Comparison of ENCODE assay signal across 10 cellular contexts in the genomic region with DNA sequence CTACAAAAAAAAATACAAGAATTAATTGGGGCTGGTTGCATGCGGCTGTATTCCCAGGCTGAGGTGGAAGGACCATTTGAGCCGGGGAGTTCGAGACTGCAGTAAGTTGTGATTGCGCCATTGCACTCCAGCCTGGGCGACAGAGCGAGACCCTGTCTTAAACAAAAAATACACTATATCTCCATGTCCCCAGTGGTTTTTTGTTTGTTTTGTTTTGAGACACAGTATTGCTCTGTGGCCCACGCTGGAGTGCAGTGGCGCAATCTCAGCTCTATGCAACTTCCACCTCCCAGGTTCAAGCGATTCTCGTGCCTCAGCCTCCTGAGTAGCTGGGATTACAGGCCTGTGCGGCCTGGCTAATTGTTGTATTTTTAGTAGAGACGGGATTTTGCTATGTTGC. TPM values are rescaled to one million over a fixed set of nuclear protein-coding genes. Genes with fewer than 3 reads are reported as not detected.
DNase-seq lines count a peak whose midpoint lies in the region; ATAC-seq, FAIRE-seq and TF ChIP-seq lines count a peak whose summit lies in the region.
"Had no signal": no experiment of that assay in that cellular context is flagged by ENCODE, and none has a peak within 500 bp of the region (broad histone marks: within the 10 kb centered on the region; RNA-seq: fewer than 3 reads in every experiment).

No MANE protein-coding gene starts in this region.

- peak overlapping the region; percentile 95 for H3K4me3 Mint-ChIP-seq in natural killer cell
- H3K4me3 Mint-ChIP-seq in CD14-positive monocyte, result peak overlapping the region in 1 of 2 donors; percentile 90

- no peak for TF ChIP-seq CTCF in BJ (IDR thresholded peaks at IDR 0.05; ENCODE audit: insufficient read depth, low read depth, low read length)
- no peak for TF ChIP-seq CTCF in LNCaP clone FGC (IDR thresholded peaks at IDR 0.05; ENCODE audit: control insufficient read depth, extremely low read depth, insufficient read depth)
- no peak for TF ChIP-seq CTCF in choroid plexus epithelial cell (conservative IDR thresholded peaks at IDR 0.05; ENCODE audit: low read depth, low read length)
- TF ChIP-seq CTCF in natural killer cell (IDR thresholded peaks at IDR 0.05), result no peak
- TF ChIP-seq CTCF in CD14-positive monocyte (IDR thresholded peaks at IDR 0.05), result no peak

- H3K79me1 ChIP-seq in neuronal stem cell (ENCODE audit: low read depth, low read length), result peaks cover 4% of the 10 kb centered on the region

- H3K4ac ChIP-seq in neuronal stem cell (ENCODE audit: low read length), result no peak overlapping the region

- H3K9me3 ChIP-seq in neuronal stem cell (replicated peaks in 1 of 2; ENCODE audit: control insufficient read depth in 2 of 2, insufficient read depth in 1 of 2, low read depth in 1 of 2, low read length in 2 of 2), result peaks cover 0 to 1% of the 10 kb centered on the region in 2 donors

- H3K4me2 ChIP-seq in neuronal stem cell (ENCODE audit: insufficient read depth, low read length, poor library complexity, severe bottlenecking), result no peak overlapping the region

- H3K27me3 Mint-ChIP-seq in natural killer cell (ENCODE audit: low read depth in 2 of 2), result no peaks in the 10 kb centered on the region
- H3K27me3 Mint-ChIP-seq in CD14-positive monocyte (ENCODE audit: low read depth in 3 of 3), result peaks cover 0 to 3% (median 1%) of the 10 kb centered on the region in 3 donors

- no peaks in the 10 kb centered on the region for H3K27me3 ChIP-seq in BJ (ENCODE audit: control insufficient read depth, insufficient read depth, low read length)
- no peaks in the 10 kb centered on the region for H3K27me3 ChIP-seq in neuronal stem cell (ENCODE audit: control insufficient read depth in 3 of 3, insufficient read depth in 3 of 3, low read depth in 1 of 3, low read length in 3 of 3)

- no peak overlapping the region for H3K23ac ChIP-seq in neuronal stem cell (ENCODE audit: low read depth, low read length, poor library complexity)

- peak overlapping the region; percentile 94 to 95 for H3K27ac Mint-ChIP-seq in natural killer cell
- peak overlapping the region in 3 of 7 donors; percentile 18 to 97 (median 97) for H3K27ac Mint-ChIP-seq in CD14-positive monocyte

- no peak overlapping the region for H4K91ac ChIP-seq in neuronal stem cell (ENCODE audit: low read depth, low read length, poor library complexity)

- H3K9ac ChIP-seq in neuronal stem cell (ENCODE audit: low read depth, low read length, poor library complexity), result no peak overlapping the region

- no peak overlapping the region for H2BK15ac ChIP-seq in neuronal stem cell (ENCODE audit: low read length)

- no peak overlapping the region for H2AK5ac ChIP-seq in neuronal stem cell (ENCODE audit: low read depth, low read length)

- no peak for DNase-seq in BJ (ENCODE audit: low read depth)
- no peak for DNase-seq in LNCaP clone FGC (ENCODE audit: low read depth)
- DNase-seq in choroid plexus epithelial cell (ENCODE audit: low read depth), result no peak
- no peak for DNase-seq in natural killer cell
- no peak for DNase-seq in GM12891 (ENCODE audit: insufficient read length, low spot score)
- no peak for DNase-seq in CD14-positive monocyte (ENCODE audit: low spot score)
- DNase-seq in neuronal stem cell (ENCODE audit: low spot score), result no peak
- DNase-seq: amniotic stem cell, NCI-H1048 had no signal

- WGBS in neuronal stem cell (ENCODE audit: extremely low coverage in 2 of 2, insufficient read length in 2 of 2, insufficient replicate concordance in 1 of 2), 2 donors, result no CpG with 5 or more reads among the region's 12 CpGs

- H3K4me1 Mint-ChIP-seq in natural killer cell (peaks cover 19 to 24% of the 10 kb centered on the region in 2 donors), CD14-positive monocyte (peaks cover 14% of the 10 kb centered on the region)

- POLR2A ChIA-PET in BJ (lab: Charles Lee), result no interaction called here

- ATAC-seq in natural killer cell, result no peak
- no peak for ATAC-seq in HG03097 (IDR thresholded peaks at IDR 0.05; ENCODE audit: low FRiP score, unreplicated experiment)

- no peak for FAIRE-seq in GM12891 (lab: Jason Lieb, UNC)

- H3K36me3 Mint-ChIP-seq in natural killer cell, result no peaks in the 10 kb centered on the region
- H3K36me3 Mint-ChIP-seq in CD14-positive monocyte, result peaks cover 22 to 27% of the 10 kb centered on the region in 2 donors

- H2BK12ac ChIP-seq in neuronal stem cell (ENCODE audit: low read length), result no peak overlapping the region

- peaks cover 5 to 9% of the 10 kb centered on the region in 2 donors for H3K4me1 ChIP-seq in neuronal stem cell (ENCODE audit: control insufficient read depth in 2 of 2, insufficient read depth in 1 of 2, low read depth in 1 of 2, low read length in 2 of 2)

- H3K27ac ChIP-seq in neuronal stem cell (replicated peaks; ENCODE audit: low read length), result no peak overlapping the region

- intact Hi-C loops in natural killer cell (cut with micrococcal nuclease) (loop anchor here (5.0 to 10.0 kb wide), 2 partner anchors 46 to 129 kb away; partner anchors contain the start of genes CIZ1, GOLGA2 and SWI5), CD14-positive monocyte (cut with micrococcal nuclease) (loop anchor here (2.0 to 10.0 kb wide), 5 partner anchors 17 to 134 kb away; partner anchors contain the start of genes GOLGA2 (in 2 of the 2), SWI5 (in 2 of the 2), URM1 (in 2 of the 2) and ODF2 (in 1 of the 2))

- no peak overlapping the region for H3K14ac ChIP-seq in neuronal stem cell (ENCODE audit: low read length)

- H3K18ac ChIP-seq in neuronal stem cell (ENCODE audit: low read length), result no peak overlapping the region

- H3K4me3 ChIP-seq in BJ (ENCODE audit: low read depth, low read length) (peak overlapping the region; percentile 64), LNCaP clone FGC (ENCODE audit: low read depth, low read length) (peak overlapping the region; percentile 95), choroid plexus epithelial cell (ENCODE audit: low read depth, low read length) (peak overlapping the region; percentile 92), neuronal stem cell (ENCODE audit: low read length in 2 of 2) (peak overlapping the region in 1 of 2 donors; percentile 70)

- no peak overlapping the region for H4K8ac ChIP-seq in neuronal stem cell (ENCODE audit: low read depth, low read length)

- H2BK5ac ChIP-seq in neuronal stem cell (ENCODE audit: low read length), result no peak overlapping the region

- no peak overlapping the region for H2AFZ ChIP-seq in neuronal stem cell (ENCODE audit: low read length)

- H3K36me3 ChIP-seq in BJ (ENCODE audit: control insufficient read depth, insufficient read depth, low read length), result peaks cover 9% of the 10 kb centered on the region
- H3K36me3 ChIP-seq in neuronal stem cell (replicated peaks in 1 of 2; ENCODE audit: control insufficient read depth in 2 of 2, insufficient read depth in 2 of 2, low read length in 2 of 2), result peaks cover 21 to 65% of the 10 kb centered on the region in 2 donors

- H3K9me3 Mint-ChIP-seq in natural killer cell (no peaks in the 10 kb centered on the region), CD14-positive monocyte (no peaks in the 10 kb centered on the region)

- CTCF ChIA-PET in BJ (lab: Yijun Ruan, JAX), result interaction anchor here (0.9 to 1.6 kb wide), 2 partner anchors 10 to 26 kb away, joined by 3 to 4 read pairs; no protein-coding TSS in a partner anchor

- TF ChIP-seq POLR2A in GM12891 (IDR thresholded peaks at IDR 0.05; ENCODE audit: low read depth, low read length), result no peak

- H2BK120ac ChIP-seq in neuronal stem cell (ENCODE audit: low read depth, low read length), result no peak overlapping the region

TF ChIP-seq in GM12891, 5 proteins besides CTCF, POLR2A, EP300 and RAD21:
- TF ChIP-seq PAX5 (IDR thresholded peaks at IDR 0.05; ENCODE audit: insufficient read depth, low read length, severe bottlenecking), result no peak
- TF ChIP-seq POLR2AphosphoS5 (IDR thresholded peaks at IDR 0.05; ENCODE audit: low read depth, low read length), result no peak
- TF ChIP-seq SPI1 (IDR thresholded peaks at IDR 0.05; ENCODE audit: low read depth, low read length), result no peak
- no peak for TF ChIP-seq TAF1 (IDR thresholded peaks at IDR 0.05; ENCODE audit: low read depth, low read length)
- no peak for TF ChIP-seq POU2F2 (IDR thresholded peaks at IDR 0.05; ENCODE audit: low read depth, low read length)

RNA-seq across cellular contexts. Expression of gene COQ4, which starts 1.1 kb away (rescaled TPM):
- 27.3 and 34.6 TPM in 2 replicates for polyA plus RNA-seq in BJ (2011; rRNA removed)
- 20.1 and 24.8 TPM in 2 replicates for polyA minus RNA-seq in BJ (2011; rRNA and poly(A)+ RNA removed)
- 10 to 100 TPM; 28.2 to 34.5 (median 30.4) TPM for total RNA-seq in natural killer cell
- polyA plus RNA-seq in GM12891 (2012; ENCODE audit: low read depth, missing spikeins), result 31.6 TPM
- 10 to 100 TPM; 19.9 to 20.4 TPM for polyA plus RNA-seq in CD14-positive monocyte
- 39.1 TPM for polyA plus RNA-seq in neuronal stem cell (2013, experiment 1 of 2)
- polyA plus RNA-seq in neuronal stem cell (2013, experiment 2 of 2), result 39.2 TPM

RNA-seq across cellular contexts. Expression of gene TRUB2, which starts 1.5 kb away (rescaled TPM):
- 20.6 and 25.9 TPM in 2 replicates for polyA plus RNA-seq in BJ (2011; rRNA removed)
- polyA minus RNA-seq in BJ (2011; rRNA and poly(A)+ RNA removed), result 14.6 and 29.9 TPM in 2 replicates
- 10 to 100 TPM in 2 of 3 donors, 1 to 10 TPM in 1; 8.8 to 12.0 (median 11.3) TPM for total RNA-seq in natural killer cell
- 18.9 TPM for polyA plus RNA-seq in GM12891 (2012; ENCODE audit: low read depth, missing spikeins)
- 10 to 100 TPM; 13.5 to 17.0 TPM for polyA plus RNA-seq in CD14-positive monocyte
- 14.5 TPM for polyA plus RNA-seq in neuronal stem cell (2013, experiment 1 of 2)
- polyA plus RNA-seq in neuronal stem cell (2013, experiment 2 of 2), result 14.5 TPM

RNA-seq across cellular contexts. Expression of gene SLC27A4, which starts 16.5 kb away (rescaled TPM):
- polyA plus RNA-seq in BJ (2011; rRNA removed), result 9.3 and 15.2 TPM in 2 replicates
- polyA minus RNA-seq in BJ (2011; rRNA and poly(A)+ RNA removed), result 14.3 and 16.7 TPM in 2 replicates
- total RNA-seq in natural killer cell, result 10 to 100 TPM in 2 of 3 donors, 1 to 10 TPM in 1; 7.7 to 12.3 (median 11.2) TPM
- polyA plus RNA-seq in GM12891 (2012; ENCODE audit: low read depth, missing spikeins), result 4.8 TPM
- polyA plus RNA-seq in CD14-positive monocyte, result 1 to 10 TPM; 6.8 TPM
- polyA plus RNA-seq in neuronal stem cell (2013, experiment 1 of 2), result 6.1 TPM
- 5.4 TPM for polyA plus RNA-seq in neuronal stem cell (2013, experiment 2 of 2)

RNA-seq across cellular contexts. Expression of gene URM1, which starts 47.4 kb away (rescaled TPM):
- polyA plus RNA-seq in BJ (2011; rRNA removed) (68.7 and 95.7 TPM in 2 replicates), CD14-positive monocyte (10 to 100 TPM; 37.5 to 39.7 TPM)
- 33.4 and 58.1 TPM in 2 replicates for polyA minus RNA-seq in BJ (2011; rRNA and poly(A)+ RNA removed)
- total RNA-seq in natural killer cell, result 10 to 100 TPM; 39.4 to 47.8 (median 46.7) TPM
- 46.8 TPM for polyA plus RNA-seq in GM12891 (2012; ENCODE audit: low read depth, missing spikeins)
- 28.4 TPM for polyA plus RNA-seq in neuronal stem cell (2013, experiment 1 of 2)
- 24.9 TPM for polyA plus RNA-seq in neuronal stem cell (2013, experiment 2 of 2)

RNA-seq across cellular contexts. Expression of gene SWI5, which starts 47.7 kb away (rescaled TPM):
- polyA plus RNA-seq in BJ (2011; rRNA removed), result 76.4 and 77.4 TPM in 2 replicates
- 13.5 and 14.6 TPM in 2 replicates for polyA minus RNA-seq in BJ (2011; rRNA and poly(A)+ RNA removed)
- total RNA-seq in natural killer cell, result 1 to 10 TPM; 6.3 to 9.3 (median 8.4) TPM
- 16.7 TPM for polyA plus RNA-seq in GM12891 (2012; ENCODE audit: low read depth, missing spikeins)
- polyA plus RNA-seq in CD14-positive monocyte, result 10 to 100 TPM; 14.4 to 16.2 TPM
- 21.5 TPM for polyA plus RNA-seq in neuronal stem cell (2013, experiment 1 of 2)
- 21.5 TPM for polyA plus RNA-seq in neuronal stem cell (2013, experiment 2 of 2)
